10 cellular contexts compared by ENCODE assay signal in the genomic region with DNA sequence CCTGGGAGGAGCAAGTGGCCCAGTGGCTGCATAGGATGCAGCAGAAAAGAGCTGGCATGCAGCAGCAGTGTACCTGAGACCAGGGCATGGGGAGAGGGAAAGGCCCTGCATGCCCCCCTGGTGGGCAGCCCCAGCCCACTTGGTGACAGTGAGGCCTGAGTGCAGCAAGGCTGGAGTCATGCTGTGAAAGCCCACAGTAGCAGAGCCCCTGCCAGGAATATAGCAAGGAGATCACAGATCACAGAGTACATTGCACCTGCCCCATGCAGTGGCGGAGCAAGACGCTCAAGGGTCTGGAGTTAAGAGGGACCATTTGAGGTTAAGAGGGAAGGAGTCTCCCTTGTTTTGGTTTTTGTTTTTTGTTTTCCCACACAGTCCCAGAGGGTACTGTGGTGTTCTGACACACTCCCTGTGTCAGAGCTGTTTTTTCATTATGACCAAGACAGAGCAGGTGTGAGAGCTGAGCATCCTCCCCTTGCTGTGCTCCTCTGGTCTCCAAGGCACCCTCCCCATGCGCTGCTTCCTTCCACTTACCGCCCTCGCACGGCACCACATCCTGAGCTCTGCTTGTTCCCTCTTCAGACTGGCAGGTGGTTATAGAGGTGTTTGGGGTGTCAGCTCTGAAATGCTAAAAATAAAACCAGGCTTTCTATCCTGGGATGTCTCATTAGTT.
DNase-seq lines count a peak whose midpoint lies in the region; ATAC-seq, FAIRE-seq and TF ChIP-seq lines count a peak whose summit lies in the region.
"Had no signal": no experiment of that assay in that cellular context is flagged by ENCODE, and none has a peak within 500 bp of the region (broad histone marks: within the 10 kb centered on the region; RNA-seq: fewer than 3 reads in every experiment).

No MANE protein-coding gene starts in this region.

- peaks cover 0 to 6% (median 0%) of the 10 kb centered on the region in 4 donors for H3K4me1 ChIP-seq in Peyer's patch
- no peaks in the 10 kb centered on the region for H3K4me1 ChIP-seq in esophagus muscularis mucosa

- H3K27ac ChIP-seq in Peyer's patch: peak overlapping the region; percentile 37 to 72 (median 46)
- H3K27ac ChIP-seq in esophagus muscularis mucosa (replicated peaks in 1 of 4): no peak overlapping the region
- H3K27ac ChIP-seq: KMS-11 had no signal

- no peak for TF ChIP-seq POLR2A in Peyer's patch (IDR thresholded peaks at IDR 0.05)
- no peak for TF ChIP-seq POLR2A in esophagus muscularis mucosa (IDR thresholded peaks at IDR 0.05; ENCODE audit: low read depth)

- H3K27me3 ChIP-seq in Peyer's patch (no peaks in the 10 kb centered on the region), esophagus muscularis mucosa (no peaks in the 10 kb centered on the region)

- TF ChIP-seq EP300 in esophagus muscularis mucosa (IDR thresholded peaks at IDR 0.05): no peak

- TF ChIP-seq CTCF in Peyer's patch (IDR thresholded peaks at IDR 0.05) (no peak), esophagus muscularis mucosa (IDR thresholded peaks at IDR 0.05) (no peak), D721Med (IDR thresholded peaks at IDR 0.05; ENCODE audit: insufficient read depth, missing control alignments) (no peak)

- ATAC-seq in GM18870 (IDR thresholded peaks at IDR 0.05; ENCODE audit: unreplicated experiment) (peak; percentile 95), HG02884 (IDR thresholded peaks at IDR 0.05; ENCODE audit: unreplicated experiment) (peak; percentile 93)

- 68% methylated on average over 6 of the region's 6 CpGs for WGBS in esophagus muscularis mucosa

- H3K36me3 ChIP-seq in Peyer's patch: no peaks in the 10 kb centered on the region
- no peaks in the 10 kb centered on the region for H3K36me3 ChIP-seq in esophagus muscularis mucosa
- H3K36me3 ChIP-seq: heart left ventricle had no signal

- H3K4me3 ChIP-seq in Peyer's patch (peak overlapping the region in 3 of 4 donors; percentile 13 to 37 (median 17)), esophagus muscularis mucosa (no peak overlapping the region)

- DNase-seq in Peyer's patch (peak in 2 of 3 donors; percentile 80 to 88), NCI-H774 (lab: John Stamatoyannopoulos, UW) (no peak), esophagus muscularis mucosa (ENCODE audit: extremely low spot score) (no peak), D721Med (ENCODE audit: insufficient read length, low spot score) (no peak)
- peak; percentile 60 for DNase-seq in activated naive CD4-positive, alpha-beta T cell treated with anti-CD3 and anti-CD28 coated beads, Interleukin-2, amount 50 U/mL, for 16 hours
- peak; percentile 16 to 63 (median 40) for DNase-seq in stimulated activated CD4-positive, alpha-beta T cell treated with anti-CD3 and anti-CD28 coated beads, Interleukin-1b, Interleukin-23, amount 100 ng/mL, for 24 hours (ENCODE audit: low read depth in 4 of 4, low spot score in 1 of 4)

- no peak for FAIRE-seq in D721Med (lab: Jason Lieb, UNC)

- no peaks in the 10 kb centered on the region for H3K9me3 ChIP-seq in Peyer's patch
- H3K9me3 ChIP-seq in esophagus muscularis mucosa: peaks cover 0 to 3% (median 0%) of the 10 kb centered on the region in 4 donors

- intact Hi-C loops in esophagus muscularis mucosa (cut with DNase I): no loop called here

Comparison
In these comparisons a context has a peak if more than half of its experiments do, and no peak if none do; other contexts are left out.
1. DNase-seq: peak in Peyer's patch (2 of 3), activated naive CD4-positive, alpha-beta T cell treated with anti-CD3 and anti-CD28 coated beads, Interleukin-2, amount 50 U/mL, for 16 hours (single experiment) and stimulated activated CD4-positive, alpha-beta T cell treated with anti-CD3 and anti-CD28 coated beads, Interleukin-1b, Interleukin-23, amount 100 ng/mL, for 24 hours (4 of 4); none in NCI-H774 (single experiment), esophagus muscularis mucosa (single experiment) and D721Med (single experiment).
2. H3K27ac ChIP-seq: peak in Peyer's patch (4 of 4); none in esophagus muscularis mucosa (0 of 4).
3. H3K4me3 ChIP-seq: peak in Peyer's patch (3 of 4); none in esophagus muscularis mucosa (0 of 4).